Comparison of ENCODE assay signal across 1 cellular context in genomic region chr3:112407214-112407887, GRCh38.
TF ChIP-seq lines count a peak whose summit lies in the region.

No MANE protein-coding gene starts in this region.

TF ChIP-seq in H1, 55 proteins besides CTCF, POLR2A, EP300 and RAD21 (continued from another document):
- TF ChIP-seq E2F6 (IDR thresholded peaks at IDR 0.05) (no peak), BCL11A (IDR thresholded peaks at IDR 0.05; ENCODE audit: low read depth in 2 of 2, low read length in 2 of 2) (no peak), CEBPB (IDR thresholded peaks at IDR 0.05; ENCODE audit: low read depth, low read length) (no peak), YY1 (IDR thresholded peaks at IDR 0.05; ENCODE audit: low read depth, low read length) (no peak), SP4 (IDR thresholded peaks at IDR 0.05; ENCODE audit: low read length) (no peak), GABPA (IDR thresholded peaks at IDR 0.05; ENCODE audit: borderline replicate concordance, insufficient read depth, low read length) (no peak), CBX8 (IDR thresholded peaks at IDR 0.05; ENCODE audit: borderline replicate concordance, low read depth, low read length) (no peak), RFX5 (IDR thresholded peaks at IDR 0.05; ENCODE audit: borderline replicate concordance, low read depth, low read length) (no peak), CHD1 (IDR thresholded peaks at IDR 0.05; ENCODE audit: low read depth, low read length) (no peak), GTF2F1 (IDR thresholded peaks at IDR 0.05; ENCODE audit: borderline replicate concordance, low read depth, low read length) (no peak), TCF12 (IDR thresholded peaks at IDR 0.05; ENCODE audit: low read depth, low read length) (no peak)
TF ChIP-seq in H1: peak in this region for 0.
